21 cellular contexts compared by ENCODE assay signal in genomic region chr2:229815342-229815741, GRCh38.
A peak's percentile ranks its signal among the peaks of the same experiment; 100 is the strongest.
DNase-seq lines count a peak whose midpoint lies in the region; ATAC-seq and TF ChIP-seq lines count a peak whose summit lies in the region.
"Had no signal": no experiment of that assay in that cellular context is flagged by ENCODE, and none has a peak within 500 bp of the region (broad histone marks: within the 10 kb centered on the region; RNA-seq: fewer than 3 reads in every experiment).

No MANE protein-coding gene starts in this region.

- no peaks in the 10 kb centered on the region for H3K36me3 ChIP-seq in parathyroid adenoma (ENCODE audit: control insufficient read depth, insufficient read depth, low read length)

- peak overlapping the region; percentile 63 for H3K4me2 ChIP-seq in parathyroid adenoma (ENCODE audit: low read length)

- H3K27ac ChIP-seq in parathyroid adenoma = peak overlapping the region; percentile 27
- H3K27ac ChIP-seq: SJSA1, skin epidermis, upper lobe of right lung had no signal

- H3K27me3 ChIP-seq in parathyroid adenoma (ENCODE audit: control insufficient read depth, insufficient read depth, low read length) = no peaks in the 10 kb centered on the region
- H3K27me3 ChIP-seq: adrenal gland, SJSA1, upper lobe of right lung had no signal

- H3K4me1 ChIP-seq in parathyroid adenoma = peaks cover 17% of the 10 kb centered on the region
- H3K4me1 ChIP-seq: upper lobe of right lung had no signal

- in situ Hi-C loops in Caki2 (cut with HindIII; ENCODE audit: low pct_unique_long_range_greater_than_20kb, low sequenced_read_pairs) = no loop called here
- in situ Hi-C loops in SK-MEL-5 (cut with HindIII; ENCODE audit: low pct_unique_long_range_greater_than_20kb, low sequenced_read_pairs) = no loop called here

- TF ChIP-seq CTCF in choroid plexus epithelial cell (conservative IDR thresholded peaks at IDR 0.05; ENCODE audit: low read depth, low read length) = no peak
- TF ChIP-seq CTCF in parathyroid adenoma (IDR thresholded peaks at IDR 0.05) = no peak

- H3K79me2 ChIP-seq in parathyroid adenoma = no peaks in the 10 kb centered on the region

- no peak overlapping the region for H3K4me3 ChIP-seq in choroid plexus epithelial cell (ENCODE audit: low read depth, low read length)
- peak overlapping the region; percentile 40 for H3K4me3 ChIP-seq in parathyroid adenoma (ENCODE audit: low read depth, low read length)
- H3K4me3 ChIP-seq: adrenal gland, SJSA1, skin epidermis, upper lobe of right lung had no signal

- peak; percentile 14 for DNase-seq in Caki2 (ENCODE audit: low read depth)
- peak; percentile 67 for DNase-seq in SK-MEL-5 (ENCODE audit: low read depth, low spot score)
- DNase-seq in choroid plexus epithelial cell (ENCODE audit: low read depth) = peak; percentile 42
- no peak for DNase-seq in NCI-H1417 treated with DMSO at 0.1 percent for 48 hours (lab: John Stamatoyannopoulos, UW)
- DNase-seq in NCI-H526 treated with DMSO at 0.1 percent for 48 hours (lab: John Stamatoyannopoulos, UW) = no peak
- no peak for DNase-seq in foreskin melanocyte
- DNase-seq: activated CD4-positive, alpha-beta T cell treated with anti-CD3 and anti-CD28 coated beads for 48 hours; activated naive CD4-positive, alpha-beta T cell treated with Interleukin-2 at 50 U/mL for 16 hours; activated T-cell treated with anti-CD3 and anti-CD28 coated beads, Interleukin-2, amount 50 U/mL, for 4 hours; adrenal gland; endodermal cell; NCI-H1436; NCI-H2107; NK-92 treated with Interleukin-12 subunit alpha and Interleukin-12 subunit beta, amount 100 ng/mL, for 24 hours; stimulated activated CD4-positive, alpha-beta T cell treated with anti-CD3 and anti-CD28 coated beads, Interleukin-2, amount 100 ng/mL, for 24 hours; T-helper 17 cell; upper lobe of right lung had no signal

- H3K9ac ChIP-seq in parathyroid adenoma = no peak overlapping the region

- ATAC-seq in GM18498 (IDR thresholded peaks at IDR 0.05; ENCODE audit: unreplicated experiment) = no peak
- ATAC-seq: activated T-cell treated with anti-CD3 and anti-CD28 coated beads, Interleukin-2, amount 50 U/mL, for 4 hours; T-helper 17 cell; upper lobe of right lung had no signal

- H2AFZ ChIP-seq in parathyroid adenoma = no peak overlapping the region

- H3K9me3 ChIP-seq in parathyroid adenoma (ENCODE audit: control insufficient read depth, low read length) = no peaks in the 10 kb centered on the region
- H3K9me3 ChIP-seq: adrenal gland, SJSA1, upper lobe of right lung had no signal

Comparison
In these comparisons a context has a peak if more than half of its experiments do, and no peak if none do; other contexts are left out.
1. DNase-seq: peak in Caki2 (single experiment), SK-MEL-5 (single experiment) and choroid plexus epithelial cell (single experiment); none in NCI-H1417 treated with DMSO at 0.1 percent for 48 hours (single experiment), NCI-H526 treated with DMSO at 0.1 percent for 48 hours (single experiment) and foreskin melanocyte (single experiment).